In genomic region chr5:166282939-166283338, GRCh38 we compare ENCODE assay signal across 25 cellular contexts.
"Had no signal": no experiment of that assay in that cellular context is flagged by ENCODE, and none has a peak within 500 bp of the region (broad histone marks: within the 10 kb centered on the region; RNA-seq: fewer than 3 reads in every experiment).

No MANE protein-coding gene starts in this region.

- H3K4me1 ChIP-seq: colonic mucosa, esophagus squamous epithelium, gastrocnemius medialis, heart right ventricle, left lung, lower lobe of right lung had no signal

- H3K27me3 ChIP-seq: colonic mucosa, esophagus squamous epithelium, gastrocnemius medialis, heart right ventricle, left lung had no signal

- H3K9me3 ChIP-seq: colonic mucosa, esophagus squamous epithelium, gastrocnemius medialis, lower lobe of right lung had no signal

- ATAC-seq: effector memory CD8-positive, alpha-beta T cell; esophagus mucosa; gastrocnemius medialis; heart right ventricle; left cardiac atrium; left lung; left ventricle myocardium superior; lower lobe of right lung; mucosa of descending colon had no signal

- FAIRE-seq: endometrium, islet of Langerhans, keratinocyte had no signal

- H3K27ac ChIP-seq: colonic mucosa, epithelial cell of prostate, esophagus squamous epithelium, gastrocnemius medialis, heart right ventricle, left lung, lower lobe of right lung had no signal

- H3K36me3 ChIP-seq: colonic mucosa, esophagus squamous epithelium, gastrocnemius medialis, heart right ventricle, left lung, lower lobe of right lung had no signal

- H3K4me3 ChIP-seq: colonic mucosa, esophagus squamous epithelium, gastrocnemius medialis, heart right ventricle, left lung, lower lobe of right lung, mucosa of descending colon had no signal

- DNase-seq: colonic mucosa; cortex of kidney; effector CD8-positive, alpha-beta T cell; effector memory CD8-positive, alpha-beta T cell; endodermal cell; erythroblast; esophagus squamous epithelium; foreskin fibroblast; foreskin melanocyte; gastrocnemius medialis; glutamatergic neuron; head of caudate nucleus; heart right ventricle; hippocampal formation; left cardiac atrium; left lung; left ventricle myocardium superior; lower lobe of right lung; mesenchymal stem cell; mucosa of descending colon had no signal
